Comparison of ENCODE assay signal across 21 cellular contexts in genomic region chr5:38105231-38105570, GRCh38.
DNase-seq lines count a peak whose midpoint lies in the region; ATAC-seq, FAIRE-seq and TF ChIP-seq lines count a peak whose summit lies in the region.
"Had no signal": no experiment of that assay in that cellular context is flagged by ENCODE, and none has a peak within 500 bp of the region (broad histone marks: within the 10 kb centered on the region; RNA-seq: fewer than 3 reads in every experiment).

No MANE protein-coding gene starts in this region.

- peak overlapping the region; percentile 98 for H2AK5ac ChIP-seq in H1 (ENCODE audit: low read depth, low read length)

- H3K27me3 Mint-ChIP-seq in nephron (ENCODE audit: low read depth) = peaks cover 6% of the 10 kb centered on the region

- peaks cover 17% of the 10 kb centered on the region for H3K4me1 Mint-ChIP-seq in nephron

- H3K4me1 ChIP-seq in HepG2 (ENCODE audit: insufficient read depth, low read length) (peaks cover 84% of the 10 kb centered on the region), right lobe of liver (no peaks in the 10 kb centered on the region), H1 (replicated peaks in 1 of 4; ENCODE audit: control insufficient read depth in 3 of 4, insufficient read depth in 4 of 4, low read length in 3 of 4) (peaks cover 1 to 12% (median 7%) of the 10 kb centered on the region in 4 experiments; a peak in 3 of 7 replicates), suprapubic skin (no peaks in the 10 kb centered on the region)

- 90% methylated on average over 3 of the region's 3 CpGs for WGBS in HepG2 (ENCODE audit: low lambda C conversion rate)
- 55% methylated on average over 3 of the region's 3 CpGs for WGBS in right lobe of liver (ENCODE audit: insufficient coverage, low coverage, low lambda C conversion rate, missing lambda C conversion rate)
- 78% methylated on average over 3 of the region's 3 CpGs; no CpG with 5 or more reads in 1 of the 2 experiments for WGBS in H1 (ENCODE audit: extremely low coverage in 1 of 2, insufficient coverage in 1 of 2, insufficient read length in 1 of 2, insufficient replicate concordance in 2 of 2, low coverage in 1 of 2, low lambda C conversion rate in 2 of 2, missing lambda C conversion rate in 1 of 2), 2 experiments
- WGBS in suprapubic skin = 88% methylated on average over 3 of the region's 3 CpGs

- H2BK15ac ChIP-seq in H1 (ENCODE audit: low read length) = no peak overlapping the region

- TF ChIP-seq EP300 in HepG2 (IDR thresholded peaks at IDR 0.05; ENCODE audit: low read depth in 2 of 2, low read length in 2 of 2) (no peak), HepG2 (CRISPR knock-in tag; IDR thresholded peaks at IDR 0.05; ENCODE audit: borderline replicate concordance) (no peak), H1 (IDR thresholded peaks at IDR 0.05; ENCODE audit: borderline replicate concordance in 1 of 2, low read depth in 2 of 2, low read length in 2 of 2) (no peak), suprapubic skin (IDR thresholded peaks at IDR 0.05) (no peak)

- H3K36me3 ChIP-seq in HepG2 (replicated peaks in 1 of 2; ENCODE audit: control insufficient read depth in 1 of 2, insufficient read depth in 2 of 2, low read length in 2 of 2) (no peaks in the 10 kb centered on the region; a peak in 1 of 5 replicates), right lobe of liver (no peaks in the 10 kb centered on the region), H1 (ENCODE audit: control insufficient read depth in 2 of 4, insufficient read depth in 4 of 4, low read length in 3 of 4) (no peaks in the 10 kb centered on the region), suprapubic skin (no peaks in the 10 kb centered on the region)
- H3K36me3 ChIP-seq: HAP-1 had no signal

- FAIRE-seq in HepG2 (lab: Jason Lieb, UNC) (no peak), H1 (lab: Jason Lieb, UNC) (no peak)
- FAIRE-seq: G401.6 had no signal

- H3K14ac ChIP-seq in H1 (ENCODE audit: insufficient read length) = no peak overlapping the region

- ATAC-seq in HepG2 = peak; percentile 53
- ATAC-seq in right lobe of liver = no peak

- H3K56ac ChIP-seq in H1 (replicated peaks; ENCODE audit: insufficient read length, low read depth, low read length) = no peak overlapping the region

- peak overlapping the region; percentile 42 for H3K4me2 ChIP-seq in HepG2 (ENCODE audit: low read depth, low read length)
- peak overlapping the region; percentile 50 to 61; a peak in 2 of 4 replicates for H3K4me2 ChIP-seq in H1 (ENCODE audit: insufficient read depth in 1 of 2, low read depth in 2 of 2, low read length in 2 of 2)
- H3K4me2 ChIP-seq: SK-N-SH had no signal

- in situ Hi-C loops in HepG2 (cut with HindIII; ENCODE audit: extremely low pct_ligation_motif_present, low pct_unique_long_range_greater_than_20kb) = no loop called here

- H2BK12ac ChIP-seq in H1 (ENCODE audit: low read depth, low read length) = peak overlapping the region; percentile 32

- no peak overlapping the region for H4K5ac ChIP-seq in H1 (ENCODE audit: insufficient read length, low read depth, low read length)

- DNase-seq in HepG2 (ENCODE audit: low spot score) (peak; percentile 24), right lobe of liver (no peak), H1 (ENCODE audit: low read depth in 1 of 2, low spot score in 2 of 2) (no peak), GM03348 (ENCODE audit: low spot score) (no peak), foreskin melanocyte (no peak), suprapubic skin (ENCODE audit: low spot score in 2 of 2) (no peak)
- DNase-seq in activated T-cell treated with anti-CD3 and anti-CD28 coated beads, Interleukin-2, amount 50 U/mL, for 1 hour = no peak
- DNase-seq: DMS 273 treated with DMSO at 0.1 percent for 48 hours, KBM-7, NCI-H1417, NCI-H187, NCI-H2107, NCI-H510A treated with DMSO at 0.1 percent for 48 hours, NCI-H82, OCI-M1, SHP77, SK-N-SH had no signal

- H3K9me3 ChIP-seq in HepG2 (ENCODE audit: low read length) (peaks cover 9% of the 10 kb centered on the region; the same call in 1 of the 2 replicates), right lobe of liver (no peaks in the 10 kb centered on the region), H1 (ENCODE audit: insufficient read depth in 2 of 2, low read depth in 1 of 2, low read length in 1 of 2) (no peaks in the 10 kb centered on the region), suprapubic skin (no peaks in the 10 kb centered on the region)
- H3K9me3 ChIP-seq: HAP-1, SK-N-SH had no signal

- H3K36me3 Mint-ChIP-seq in nephron (ENCODE audit: low read depth) = no peaks in the 10 kb centered on the region

- no peaks in the 10 kb centered on the region for H3K27me3 ChIP-seq in HepG2 (ENCODE audit: control insufficient read depth in 1 of 2, insufficient read depth in 2 of 2, low read length in 2 of 2)
- H3K27me3 ChIP-seq in right lobe of liver = no peaks in the 10 kb centered on the region
- H3K27me3 ChIP-seq in H1 (replicated peaks in 1 of 4; ENCODE audit: control insufficient read depth in 3 of 4, extremely low read depth in 1 of 4, insufficient read depth in 3 of 4, low read length in 3 of 4) = peaks cover 0 to 2% (median under 1%) of the 10 kb centered on the region in 4 experiments; a peak in 2 of 7 replicates
- H3K27me3 ChIP-seq in suprapubic skin = no peaks in the 10 kb centered on the region

- no TSS peak for BruUV-seq in HepG2 (replicated peaks; lab: Mats Ljungman, UMichigan)

- no peak overlapping the region for H4K8ac ChIP-seq in H1 (ENCODE audit: extremely low read depth, insufficient read depth, low read length)

- H4K20me1 ChIP-seq in HepG2 (ENCODE audit: insufficient read depth, low read length) (no peaks in the 10 kb centered on the region), H1 (replicated peaks in 1 of 2; ENCODE audit: control insufficient read depth in 1 of 2, insufficient read depth in 2 of 2, low read length in 2 of 2) (no peaks in the 10 kb centered on the region)

- H3K9ac ChIP-seq in HepG2 (ENCODE audit: insufficient read depth, low read depth, low read length) (peak overlapping the region; percentile 73), H1 (replicated peaks in 1 of 4; ENCODE audit: extremely low read depth in 1 of 4, low read depth in 3 of 4, low read length in 3 of 4) (no peak overlapping the region)
- H3K9ac ChIP-seq: SK-N-SH had no signal

- H3K79me2 ChIP-seq in HepG2 (ENCODE audit: insufficient read depth, low read length) (no peaks in the 10 kb centered on the region), H1 (ENCODE audit: control insufficient read depth in 1 of 2, insufficient read depth in 2 of 2, low read length in 2 of 2) (no peaks in the 10 kb centered on the region)

- TF ChIP-seq CTCF in HepG2 (CRISPR knock-in tag; IDR thresholded peaks at IDR 0.05) (no peak), right lobe of liver (IDR thresholded peaks at IDR 0.05) (no peak), H1 (IDR thresholded peaks at IDR 0.05; ENCODE audit: control extremely low read depth in 1 of 3, insufficient read depth in 1 of 3, low read depth in 1 of 3, low read length in 3 of 3) (no peak), nephron (IDR thresholded peaks at IDR 0.05; ENCODE audit: unreplicated experiment in 3 of 3) (no peak), suprapubic skin (IDR thresholded peaks at IDR 0.05) (no peak)

- no peak overlapping the region for H3K4me3 Mint-ChIP-seq in nephron

- H2BK120ac ChIP-seq in H1 (replicated peaks; ENCODE audit: low read depth, low read length) = no peak overlapping the region

- intact Hi-C loops in HepG2 (cut with micrococcal nuclease; ENCODE audit: unreplicated experiment) (no loop called here), right lobe of liver (cut with DNase I) (no loop called here)

- H3K23me2 ChIP-seq in H1 (ENCODE audit: low read depth, low read length) = peaks cover 2% of the 10 kb centered on the region; the same call in 1 of the 2 replicates

- TF ChIP-seq POLR2A in HepG2 (IDR thresholded peaks at IDR 0.05; ENCODE audit: insufficient read depth in 1 of 2, low read depth in 2 of 2, low read length in 2 of 2) = no peak
- no peak for TF ChIP-seq POLR2A in right lobe of liver (IDR thresholded peaks at IDR 0.05)
- TF ChIP-seq POLR2A in H1 (IDR thresholded peaks at IDR 0.05; ENCODE audit: control extremely low read depth in 1 of 2, low read depth in 2 of 2, low read length in 2 of 2) = no peak
- no peak for TF ChIP-seq POLR2A in suprapubic skin (IDR thresholded peaks at IDR 0.05)

- H3K4me3 ChIP-seq in HepG2 (replicated peaks in 1 of 3; ENCODE audit: insufficient read depth in 1 of 3, low read depth in 2 of 3, low read length in 3 of 3) (no peak overlapping the region; a peak in 1 of 6 replicates), right lobe of liver (no peak overlapping the region), H1 (ENCODE audit: extremely low read depth in 1 of 4, insufficient read depth in 2 of 4, low read depth in 3 of 4, low read length in 4 of 4) (peak overlapping the region in 1 of 4 experiments; percentile 18; a peak in 1 of 8 replicates), suprapubic skin (no peak overlapping the region)
- H3K4me3 ChIP-seq: HAP-1 had no signal

- CTCF ChIA-PET in HepG2 (lab: Yijun Ruan, JAX; ENCODE audit: low intra/inter-chr PET ratio, low total read pairs) = no interaction called here
- CTCF ChIA-PET in H1 (lab: Charles Lee; ENCODE audit: partially characterized antibody) = no interaction called here

- peak overlapping the region; percentile 92 for H3K27ac ChIP-seq in HepG2 (ENCODE audit: extremely low read length, insufficient read depth, low read length)
- H3K27ac ChIP-seq in right lobe of liver = no peak overlapping the region
- H3K27ac ChIP-seq in H1 (ENCODE audit: low read depth, low read length) = no peak overlapping the region
- no peak overlapping the region for H3K27ac ChIP-seq in suprapubic skin
- H3K27ac ChIP-seq: 22Rv1 had no signal

- no peak overlapping the region for H3K23ac ChIP-seq in H1 (ENCODE audit: insufficient read length)

- H2AFZ ChIP-seq in HepG2 (ENCODE audit: low read length) (no peak overlapping the region), H1 (ENCODE audit: low read length) (no peak overlapping the region)

- H2BK5ac ChIP-seq in H1 (ENCODE audit: low read depth, low read length) = peak overlapping the region; percentile 92; the same call in 1 of the 2 replicates

- H3K18ac ChIP-seq in H1 (ENCODE audit: extremely low read depth, low read length) = peak overlapping the region; percentile 11

- peak overlapping the region; percentile 22 for H3K4ac ChIP-seq in H1 (replicated peaks; ENCODE audit: insufficient read length, low read depth, low read length)

- peak overlapping the region in 2 of 3 experiments; percentile 10 to 73 for H3K27ac Mint-ChIP-seq in nephron

- no peaks in the 10 kb centered on the region for H3K9me3 Mint-ChIP-seq in nephron

- H4K91ac ChIP-seq in H1 (replicated peaks; ENCODE audit: insufficient read length, low read length) = peak overlapping the region; percentile 85

- POLR2A ChIA-PET in HepG2 (lab: Yijun Ruan, JAX) (interaction anchor here (1.7 kb wide), 1 partner anchor 43 kb away, joined by 12 read pairs; no protein-coding TSS in a partner anchor), H1 (lab: Charles Lee; ENCODE audit: partially characterized antibody) (no interaction called here)

- peak overlapping the region; percentile 4; the same call in 1 of the 2 replicates for H2BK20ac ChIP-seq in H1 (ENCODE audit: low read length)

- no peaks in the 10 kb centered on the region for H3K79me1 ChIP-seq in H1 (ENCODE audit: low read depth, low read length)

- TF ChIP-seq RAD21 in HepG2 (CRISPR knock-in tag; IDR thresholded peaks at IDR 0.05) = no peak
- no peak for TF ChIP-seq RAD21 in H1 (IDR thresholded peaks at IDR 0.05 in 1 of 2, conservative IDR thresholded peaks at IDR 0.05 in 1 of 2; ENCODE audit: low read depth in 2 of 2, low read length in 2 of 2)
